Comparison of ENCODE assay signal across 1 cellular context in the genomic region with DNA sequence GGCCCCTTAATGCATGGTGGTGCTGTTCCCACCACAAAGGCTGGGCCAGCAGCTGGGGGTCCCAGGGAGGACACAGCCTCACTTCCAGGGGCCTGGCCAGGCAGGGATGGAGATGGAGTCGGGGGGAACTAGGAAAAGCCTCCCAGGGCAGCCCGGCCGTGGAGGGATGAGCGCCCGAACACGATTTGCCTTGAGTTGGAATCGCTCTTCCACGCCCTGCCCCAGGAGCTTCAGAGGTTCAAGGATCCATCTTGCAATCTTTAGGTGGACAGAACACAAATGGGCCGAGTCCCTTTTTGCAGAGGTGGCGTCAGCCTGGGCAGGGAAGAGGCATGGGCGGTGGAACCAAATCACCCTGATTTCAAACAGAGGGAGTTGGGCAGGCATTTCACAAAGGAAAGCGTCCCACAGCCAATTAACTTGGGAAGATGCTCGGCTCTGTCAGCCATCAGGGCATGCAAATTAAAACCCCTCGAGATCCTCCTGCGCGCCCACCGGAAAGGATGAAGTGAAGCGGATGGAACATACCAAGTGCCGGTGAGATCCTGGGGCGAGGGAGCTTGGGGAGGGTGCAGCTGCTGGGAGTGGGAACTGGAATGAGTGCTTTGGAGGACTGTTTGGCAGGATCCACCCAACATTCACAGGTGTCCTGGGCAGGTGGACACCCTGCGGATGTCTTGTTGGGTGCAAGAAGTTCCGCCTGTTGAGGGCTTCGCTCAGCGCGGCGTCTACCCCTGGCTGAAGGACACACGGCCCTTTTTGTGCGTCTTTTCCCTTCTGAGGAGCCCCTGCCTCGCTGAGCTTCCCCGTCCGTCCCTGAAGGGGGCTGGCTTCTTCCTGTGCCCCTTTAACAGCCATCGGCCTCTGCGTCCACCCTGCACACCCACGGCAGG.
TF ChIP-seq lines count a peak whose summit lies in the region.

No MANE protein-coding gene starts in this region.

TF ChIP-seq in GM23338, 12 proteins besides CTCF, POLR2A, EP300 and RAD21 (continued from another document):
- TF ChIP-seq ZNF462 (CRISPR knock-in tag; IDR thresholded peaks at IDR 0.05) (no peak), ZNF331 (CRISPR knock-in tag; IDR thresholded peaks at IDR 0.05; ENCODE audit: low read depth) (no peak), POLR2AphosphoS5 (IDR thresholded peaks at IDR 0.05; ENCODE audit: low read depth) (no peak), EZH2 (IDR thresholded peaks at IDR 0.05; ENCODE audit: low read depth, unreplicated experiment) (no peak), STAT1 (IDR thresholded peaks at IDR 0.05; ENCODE audit: unreplicated experiment) (no peak)
TF ChIP-seq in GM23338: peak in this region for 0.
